Comparison of ENCODE assay signal across 11 cellular contexts in the genomic region with DNA sequence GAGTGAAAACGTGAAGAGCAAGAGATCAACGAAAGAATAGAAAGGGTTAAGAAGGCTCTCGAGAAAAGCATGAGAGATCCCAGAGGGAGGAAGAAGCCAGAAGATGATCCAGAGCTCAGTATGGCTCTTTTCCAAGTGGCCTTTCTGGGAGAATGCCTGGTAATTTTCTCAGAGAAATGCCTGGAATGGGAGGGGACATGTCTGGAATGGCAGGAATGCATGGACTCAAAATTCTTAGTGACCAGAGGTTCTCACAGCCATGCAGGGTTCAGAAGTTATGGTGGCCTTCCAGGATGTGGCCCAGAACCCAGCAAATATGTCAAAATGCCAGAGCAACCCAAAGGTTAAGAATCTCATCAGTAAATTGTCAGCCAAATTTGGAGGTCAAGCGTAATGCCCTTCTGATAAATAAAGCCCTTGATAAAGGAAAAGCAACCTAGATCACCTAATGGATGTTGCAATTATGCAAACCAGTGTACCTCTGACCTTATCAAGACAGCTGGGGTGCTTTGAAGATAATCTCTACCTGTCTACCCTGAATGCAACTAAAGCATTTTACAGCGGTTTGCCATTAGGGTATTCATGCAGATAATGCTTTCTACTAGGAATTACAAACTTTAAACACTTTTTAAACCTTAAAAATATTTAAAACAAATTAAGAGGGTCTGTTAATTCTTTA. TPM values are rescaled to one million over a fixed set of nuclear protein-coding genes. Genes with fewer than 3 reads are reported as not detected.
A peak's percentile ranks its signal among the peaks of the same experiment; 100 is the strongest.
DNase-seq lines count a peak whose midpoint lies in the region; ATAC-seq and TF ChIP-seq lines count a peak whose summit lies in the region.
"Had no signal": no experiment of that assay in that cellular context is flagged by ENCODE, and none has a peak within 500 bp of the region (broad histone marks: within the 10 kb centered on the region; RNA-seq: fewer than 3 reads in every experiment).

No MANE protein-coding gene starts in this region.

- no peak for TF ChIP-seq POLR2A in gastrocnemius medialis (IDR thresholded peaks at IDR 0.05)

- H3K9me3 ChIP-seq in cardiac muscle cell (ENCODE audit: low read depth) (no peaks in the 10 kb centered on the region), gastrocnemius medialis (no peaks in the 10 kb centered on the region)

- peak overlapping the region; percentile 49 for H3K27ac ChIP-seq in cardiac muscle cell
- H3K27ac ChIP-seq in gastrocnemius medialis, result no peak overlapping the region

- H3K4me1 ChIP-seq in cardiac muscle cell (ENCODE audit: low read depth), result no peaks in the 10 kb centered on the region
- H3K4me1 ChIP-seq in gastrocnemius medialis, result no peaks in the 10 kb centered on the region

- TF ChIP-seq CTCF in cardiac muscle cell (IDR thresholded peaks at IDR 0.05; ENCODE audit: low read depth, low read length) (no peak), foreskin fibroblast (IDR thresholded peaks at IDR 0.05; ENCODE audit: low read depth, low read length) (no peak), gastrocnemius medialis (IDR thresholded peaks at IDR 0.05 in 4 of 5, conservative IDR thresholded peaks at IDR 0.05 in 1 of 5) (no peak)

- intact Hi-C loops in Right ventricle myocardium superior (cut with DNase I), result no loop called here
- intact Hi-C loops in gastrocnemius medialis (cut with DNase I; ENCODE audit: low total_unique reads), result no loop called here

- in situ Hi-C loops in gastrocnemius medialis (cut with MboI; ENCODE audit: low sequenced_read_pairs in 4 of 4), result loop anchor here in 2 of 4 donors (10.0 to 25.0 kb wide), 2 partner anchors 132 to 166 kb away; no protein-coding TSS in a partner anchor

- ATAC-seq in Right ventricle myocardium superior (ENCODE audit: poor library complexity) (no peak), SK-N-SH treated with all-trans-retinoic acid at 6 μM for 48 hours (peak; percentile 79), gastrocnemius medialis (no peak)
- ATAC-seq: T-helper 17 cell had no signal

- no peaks in the 10 kb centered on the region for H3K36me3 ChIP-seq in cardiac muscle cell
- no peaks in the 10 kb centered on the region for H3K36me3 ChIP-seq in gastrocnemius medialis

- H3K4me3 ChIP-seq in cardiac muscle cell (no peak overlapping the region), foreskin fibroblast (ENCODE audit: low read depth in 1 of 2, low read length in 2 of 2) (no peak overlapping the region), gastrocnemius medialis (no peak overlapping the region)

- DNase-seq in cardiac muscle cell (ENCODE audit: low read depth in 1 of 2, low spot score in 1 of 2) (peak; percentile 41 to 86), Right ventricle myocardium superior (no peak), foreskin fibroblast (peak; percentile 52 to 73), stromal cell of bone marrow (ENCODE audit: low read depth) (peak; percentile 31), DMS 273 treated with DMSO at 0.1 percent for 48 hours (lab: John Stamatoyannopoulos, UW) (no peak), gastrocnemius medialis (no peak), NCI-H345 treated with DMSO at 0.1 percent for 48 hours (lab: John Stamatoyannopoulos, UW; ENCODE audit: unreplicated experiment) (no peak)
- DNase-seq: NCI-H510A, T-helper 17 cell had no signal

- no peaks in the 10 kb centered on the region for H3K27me3 ChIP-seq in cardiac muscle cell
- no peaks in the 10 kb centered on the region for H3K27me3 ChIP-seq in gastrocnemius medialis

TF ChIP-seq in SK-N-SH treated with all-trans-retinoic acid at 6 μM for 48 hours, 23 proteins besides CTCF, POLR2A, EP300 and RAD21:
- TF ChIP-seq SNAI2 (CRISPR knock-in tag; IDR thresholded peaks at IDR 0.05) (peak; percentile 81; the same call in 1 of the 2 replicates), ZNF70 (CRISPR knock-in tag; IDR thresholded peaks at IDR 0.05) (no peak), ISL1 (CRISPR knock-in tag; IDR thresholded peaks at IDR 0.05) (peak; percentile 56), PPARA (CRISPR knock-in tag; IDR thresholded peaks at IDR 0.05; ENCODE audit: borderline replicate concordance) (no peak), GLIS3 (CRISPR knock-in tag; IDR thresholded peaks at IDR 0.05) (no peak), CSDC2 (CRISPR knock-in tag; IDR thresholded peaks at IDR 0.05) (0 out of 2 replicates have a peak, but pooled peaks have one; percentile 50), ZNF8 (CRISPR knock-in tag; IDR thresholded peaks at IDR 0.05) (no peak), ESRRG (CRISPR knock-in tag; IDR thresholded peaks at IDR 0.05) (no peak)
- TF ChIP-seq, protein P1, sequence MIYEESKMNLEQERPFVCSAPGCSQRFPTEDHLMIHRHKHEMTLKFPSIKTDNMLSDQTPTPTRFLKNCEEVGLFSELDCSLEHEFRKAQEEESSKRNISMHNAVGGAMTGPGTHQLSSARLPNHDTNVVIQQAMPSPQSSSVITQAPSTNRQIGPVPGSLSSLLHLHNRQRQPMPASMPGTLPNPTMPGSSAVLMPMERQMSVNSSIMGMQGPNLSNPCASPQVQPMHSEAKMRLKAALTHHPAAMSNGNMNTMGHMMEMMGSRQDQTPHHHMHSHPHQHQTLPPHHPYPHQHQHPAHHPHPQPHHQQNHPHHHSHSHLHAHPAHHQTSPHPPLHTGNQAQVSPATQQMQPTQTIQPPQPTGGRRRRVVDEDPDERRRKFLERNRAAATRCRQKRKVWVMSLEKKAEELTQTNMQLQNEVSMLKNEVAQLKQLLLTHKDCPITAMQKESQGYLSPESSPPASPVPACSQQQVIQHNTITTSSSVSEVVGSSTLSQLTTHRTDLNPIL (CRISPR knock-in tag; IDR thresholded peaks at IDR 0.05; ENCODE audit: low read depth), result no peak
- TF ChIP-seq, protein P2, sequence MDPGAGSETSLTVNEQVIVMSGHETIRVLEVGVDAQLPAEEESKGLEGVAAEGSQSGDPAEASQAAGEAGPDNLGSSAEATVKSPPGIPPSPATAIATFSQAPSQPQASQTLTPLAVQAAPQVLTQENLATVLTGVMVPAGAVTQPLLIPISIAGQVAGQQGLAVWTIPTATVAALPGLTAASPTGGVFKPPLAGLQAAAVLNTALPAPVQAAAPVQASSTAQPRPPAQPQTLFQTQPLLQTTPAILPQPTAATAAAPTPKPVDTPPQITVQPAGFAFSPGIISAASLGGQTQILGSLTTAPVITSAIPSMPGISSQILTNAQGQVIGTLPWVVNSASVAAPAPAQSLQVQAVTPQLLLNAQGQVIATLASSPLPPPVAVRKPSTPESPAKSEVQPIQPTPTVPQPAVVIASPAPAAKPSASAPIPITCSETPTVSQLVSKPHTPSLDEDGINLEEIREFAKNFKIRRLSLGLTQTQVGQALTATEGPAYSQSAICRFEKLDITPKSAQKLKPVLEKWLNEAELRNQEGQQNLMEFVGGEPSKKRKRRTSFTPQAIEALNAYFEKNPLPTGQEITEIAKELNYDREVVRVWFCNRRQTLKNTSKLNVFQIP (CRISPR knock-in tag; IDR thresholded peaks at IDR 0.05; ENCODE audit: borderline replicate concordance, low read depth), result no peak
- TF ChIP-seq, protein P3, sequence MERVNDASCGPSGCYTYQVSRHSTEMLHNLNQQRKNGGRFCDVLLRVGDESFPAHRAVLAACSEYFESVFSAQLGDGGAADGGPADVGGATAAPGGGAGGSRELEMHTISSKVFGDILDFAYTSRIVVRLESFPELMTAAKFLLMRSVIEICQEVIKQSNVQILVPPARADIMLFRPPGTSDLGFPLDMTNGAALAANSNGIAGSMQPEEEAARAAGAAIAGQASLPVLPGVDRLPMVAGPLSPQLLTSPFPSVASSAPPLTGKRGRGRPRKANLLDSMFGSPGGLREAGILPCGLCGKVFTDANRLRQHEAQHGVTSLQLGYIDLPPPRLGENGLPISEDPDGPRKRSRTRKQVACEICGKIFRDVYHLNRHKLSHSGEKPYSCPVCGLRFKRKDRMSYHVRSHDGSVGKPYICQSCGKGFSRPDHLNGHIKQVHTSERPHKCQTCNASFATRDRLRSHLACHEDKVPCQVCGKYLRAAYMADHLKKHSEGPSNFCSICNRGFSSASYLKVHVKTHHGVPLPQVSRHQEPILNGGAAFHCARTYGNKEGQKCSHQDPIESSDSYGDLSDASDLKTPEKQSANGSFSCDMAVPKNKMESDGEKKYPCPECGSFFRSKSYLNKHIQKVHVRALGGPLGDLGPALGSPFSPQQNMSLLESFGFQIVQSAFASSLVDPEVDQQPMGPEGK (CRISPR knock-in tag; IDR thresholded peaks at IDR 0.05; ENCODE audit: borderline replicate concordance), result no peak
- TF ChIP-seq, protein P4, sequence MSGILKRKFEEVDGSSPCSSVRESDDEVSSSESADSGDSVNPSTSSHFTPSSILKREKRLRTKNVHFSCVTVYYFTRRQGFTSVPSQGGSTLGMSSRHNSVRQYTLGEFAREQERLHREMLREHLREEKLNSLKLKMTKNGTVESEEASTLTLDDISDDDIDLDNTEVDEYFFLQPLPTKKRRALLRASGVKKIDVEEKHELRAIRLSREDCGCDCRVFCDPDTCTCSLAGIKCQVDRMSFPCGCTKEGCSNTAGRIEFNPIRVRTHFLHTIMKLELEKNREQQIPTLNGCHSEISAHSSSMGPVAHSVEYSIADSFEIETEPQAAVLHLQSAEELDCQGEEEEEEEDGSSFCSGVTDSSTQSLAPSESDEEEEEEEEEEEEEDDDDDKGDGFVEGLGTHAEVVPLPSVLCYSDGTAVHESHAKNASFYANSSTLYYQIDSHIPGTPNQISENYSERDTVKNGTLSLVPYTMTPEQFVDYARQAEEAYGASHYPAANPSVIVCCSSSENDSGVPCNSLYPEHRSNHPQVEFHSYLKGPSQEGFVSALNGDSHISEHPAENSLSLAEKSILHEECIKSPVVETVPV (CRISPR knock-in tag; IDR thresholded peaks at IDR 0.05), result no peak

RNA-seq across cellular contexts. Expression of gene NBPF6, which starts 53.1 kb away (rescaled TPM):
- total RNA-seq in cardiac muscle cell, result not detected in 2 replicates
- not detected in 2 replicates for polyA plus RNA-seq in cardiac muscle cell
- total RNA-seq in Right ventricle myocardium superior, result not detected
- total RNA-seq in gastrocnemius medialis, result not detected
- total RNA-seq: posterior vena cava had no signal

RNA-seq across cellular contexts. Expression of gene EEIG2, which starts 56.7 kb away (rescaled TPM):
- total RNA-seq in cardiac muscle cell, result 9.7 and 12.2 TPM in 2 replicates
- 5.4 and 11.3 TPM in 2 replicates for polyA plus RNA-seq in cardiac muscle cell
- total RNA-seq in Right ventricle myocardium superior, result 5.1 TPM
- 1 to 10 TPM in 3 of 4 donors, under 1 TPM in 1; 0.41 to 3.6 (median 1.5) TPM for total RNA-seq in gastrocnemius medialis

Comparison
In these comparisons a context has a peak if more than half of its experiments do, and no peak if none do; other contexts are left out.
1. DNase-seq: peak in cardiac muscle cell (2 of 2), foreskin fibroblast (2 of 2) and stromal cell of bone marrow (single experiment); none in Right ventricle myocardium superior (single experiment), DMS 273 treated with DMSO at 0.1 percent for 48 hours (single experiment), gastrocnemius medialis (0 of 2) and NCI-H345 treated with DMSO at 0.1 percent for 48 hours (single experiment).